32 cellular contexts compared by ENCODE assay signal in genomic region chr10:4845766-4846165, GRCh38.
"Had no signal": no experiment of that assay in that cellular context is flagged by ENCODE, and none has a peak within 500 bp of the region (broad histone marks: within the 10 kb centered on the region; RNA-seq: fewer than 3 reads in every experiment).

No MANE protein-coding gene starts in this region.

- FAIRE-seq: endometrium had no signal

- H3K36me3 Mint-ChIP-seq: activated CD4-positive, alpha-beta memory T cell treated with anti-CD3 and anti-CD28 coated beads for 36 hours; activated CD8-positive, alpha-beta memory T cell treated with anti-CD3 and anti-CD28 coated beads, Interleukin-2, amount 10 ng/mL, durations not matched to agents 7 days and 5 days; activated naive CD4-positive, alpha-beta T cell treated with anti-CD3 and anti-CD28 coated beads, Interleukin-2, amount 50 U/mL, for 24 hours had no signal

- H3K27ac ChIP-seq: adrenal gland, ascending aorta, breast epithelium, cardiac muscle cell, colonic mucosa, esophagus squamous epithelium, gastroesophageal sphincter had no signal

- H3K4me1 ChIP-seq: breast epithelium, colonic mucosa had no signal

- H3K36me3 ChIP-seq: ascending aorta, breast epithelium, cardiac muscle cell, colonic mucosa had no signal

- H3K4me3 Mint-ChIP-seq: activated CD4-positive, alpha-beta memory T cell treated with anti-CD3 and anti-CD28 coated beads for 36 hours; activated CD4-positive, alpha-beta T cell treated with anti-CD3 and anti-CD28 coated beads for 36 hours; activated CD4-positive, alpha-beta T cell treated with anti-CD3 and anti-CD28 coated beads, Interleukin-2, amount 10 ng/mL, durations not matched to agents 24 days and 14 days; activated CD8-positive, alpha-beta memory T cell treated with anti-CD3 and anti-CD28 coated beads, Interleukin-2, amount 10 ng/mL, durations not matched to agents 7 days and 5 days; activated CD8-positive, alpha-beta T cell treated with anti-CD3 and anti-CD28 coated beads, Interleukin-2, amount 10 ng/mL, durations not matched to agents 7 days and 5 days; activated naive CD4-positive, alpha-beta T cell treated with anti-CD3 and anti-CD28 coated beads for 36 hours; activated naive CD4-positive, alpha-beta T cell treated with anti-CD3 and anti-CD28 coated beads, Interleukin-2, amount 50 U/mL, for 24 hours; activated naive CD8-positive, alpha-beta T cell treated with anti-CD3 and anti-CD28 coated beads for 36 hours; activated naive CD8-positive, alpha-beta T cell treated with anti-CD3 and anti-CD28 coated beads, Interleukin-2, amount 50 U/mL, for 24 hours; activated T-helper 1 cell treated with anti-CD3 and anti-CD28 coated beads, Interleukin-12 subunit alpha, Interleukin-12 subunit beta, Interleukin-2, Interleukin-4 antibody, amounts not matched to agents 30 ng/mL and 10 ng/mL and 1 ng/mL, durations not matched to agents 14 hours and 24 hours and 36 hours; brain had no signal

- H3K27me3 Mint-ChIP-seq: activated CD4-positive, alpha-beta memory T cell treated with anti-CD3 and anti-CD28 coated beads for 36 hours; activated CD4-positive, alpha-beta T cell treated with anti-CD3 and anti-CD28 coated beads for 36 hours; activated CD4-positive, alpha-beta T cell treated with anti-CD3 and anti-CD28 coated beads, Interleukin-2, amount 10 ng/mL, durations not matched to agents 24 days and 14 days; activated CD8-positive, alpha-beta memory T cell treated with anti-CD3 and anti-CD28 coated beads, Interleukin-2, amount 10 ng/mL, durations not matched to agents 7 days and 5 days; activated naive CD4-positive, alpha-beta T cell treated with anti-CD3 and anti-CD28 coated beads, Interleukin-2, amount 50 U/mL, for 24 hours; activated naive CD8-positive, alpha-beta T cell treated with anti-CD3 and anti-CD28 coated beads for 36 hours; activated naive CD8-positive, alpha-beta T cell treated with anti-CD3 and anti-CD28 coated beads, Interleukin-2, amount 50 U/mL, for 24 hours had no signal

- DNase-seq: activated CD4-positive, alpha-beta memory T cell treated with anti-CD3 and anti-CD28 coated beads for 36 hours; activated CD4-positive, alpha-beta T cell treated with anti-CD3 and anti-CD28 coated beads for 36 hours; activated CD4-positive, alpha-beta T cell treated with anti-CD3 and anti-CD28 coated beads, Interleukin-2, amount 10 ng/mL, durations not matched to agents 24 days and 14 days; activated CD4-positive, CD25-positive, alpha-beta regulatory T cell; activated CD4-positive, CD25-positive, alpha-beta regulatory T cell treated with anti-CD3 and anti-CD28 coated beads, Interleukin-2, amount 50 U/mL, for 72 hours; activated CD8-positive, alpha-beta memory T cell treated with anti-CD3 and anti-CD28 coated beads, Interleukin-2, amount 10 ng/mL, durations not matched to agents 7 days and 5 days; activated CD8-positive, alpha-beta memory T cell treated with anti-CD3 and anti-CD28 coated beads, Interleukin-2, amount 50 U/mL, for 4 hours; activated CD8-positive, alpha-beta T cell treated with anti-CD3 and anti-CD28 coated beads, Interleukin-2, amount 10 ng/mL, durations not matched to agents 7 days and 5 days; activated effector memory CD4-positive, alpha-beta T cell treated with anti-CD3 and anti-CD28 coated beads, Interleukin-2, amount 50 U/mL, for 16 hours; activated naive CD4-positive, alpha-beta T cell treated with anti-CD3 and anti-CD28 coated beads for 36 hours; activated naive CD8-positive, alpha-beta T cell treated with anti-CD3 and anti-CD28 coated beads for 36 hours; activated naive CD8-positive, alpha-beta T cell treated with anti-CD3 and anti-CD28 coated beads, Interleukin-2, amount 50 U/mL, for 24 hours; activated T-cell treated with anti-CD3 and anti-CD28 coated beads, Interleukin-2, amount 50 U/mL, for 1 hour; activated T-cell treated with anti-CD3 and anti-CD28 coated beads, Interleukin-2, amount 50 U/mL, for 48 hours; amygdala; central memory CD4-positive, alpha-beta T cell; cerebellar nuclear complex; colonic mucosa; effector CD8-positive, alpha-beta T cell; esophagus squamous epithelium; foreskin melanocyte; T-helper 2 cell had no signal

- ATAC-seq: activated CD4-positive, alpha-beta T cell treated with anti-CD3 and anti-CD28 coated beads for 36 hours; activated CD8-positive, alpha-beta memory T cell treated with anti-CD3 and anti-CD28 coated beads, Interleukin-2, amount 10 ng/mL, durations not matched to agents 7 days and 5 days; activated CD8-positive, alpha-beta T cell treated with anti-CD3 and anti-CD28 coated beads, Interleukin-2, amount 10 ng/mL, durations not matched to agents 7 days and 5 days; activated naive CD8-positive, alpha-beta T cell treated with anti-CD3 and anti-CD28 coated beads, Interleukin-2, amount 50 U/mL, for 24 hours; gastroesophageal sphincter had no signal

- H3K4me3 ChIP-seq: adrenal gland, ascending aorta, breast epithelium, cardiac muscle cell, colonic mucosa, esophagus squamous epithelium, gastroesophageal sphincter had no signal

- H3K27ac Mint-ChIP-seq: activated CD4-positive, alpha-beta memory T cell treated with anti-CD3 and anti-CD28 coated beads for 36 hours; activated CD4-positive, alpha-beta T cell treated with anti-CD3 and anti-CD28 coated beads for 36 hours; activated CD4-positive, alpha-beta T cell treated with anti-CD3 and anti-CD28 coated beads, Interleukin-2, amount 10 ng/mL, durations not matched to agents 24 days and 14 days; activated CD8-positive, alpha-beta memory T cell treated with anti-CD3 and anti-CD28 coated beads, Interleukin-2, amount 10 ng/mL, durations not matched to agents 7 days and 5 days; activated CD8-positive, alpha-beta T cell treated with anti-CD3 and anti-CD28 coated beads, Interleukin-2, amount 10 ng/mL, durations not matched to agents 7 days and 5 days; activated naive CD4-positive, alpha-beta T cell treated with anti-CD3 and anti-CD28 coated beads for 36 hours; activated naive CD4-positive, alpha-beta T cell treated with anti-CD3 and anti-CD28 coated beads, Interleukin-2, amount 50 U/mL, for 24 hours; activated naive CD8-positive, alpha-beta T cell treated with anti-CD3 and anti-CD28 coated beads for 36 hours; activated naive CD8-positive, alpha-beta T cell treated with anti-CD3 and anti-CD28 coated beads, Interleukin-2, amount 50 U/mL, for 24 hours; activated T-helper 1 cell treated with anti-CD3 and anti-CD28 coated beads, Interleukin-12 subunit alpha, Interleukin-12 subunit beta, Interleukin-2, Interleukin-4 antibody, amounts not matched to agents 30 ng/mL and 10 ng/mL and 1 ng/mL, durations not matched to agents 14 hours and 24 hours and 36 hours; activated T-helper 2 cell treated with anti-CD3 and anti-CD28 coated beads, Interferon-gamma antibody, Interleukin-2, Interleukin-4, amounts not matched to agents 10 μg/mL and 5 μg/mL and 100 μg/mL, durations not matched to agents 14 hours and 24 hours and 36 hours; brain had no signal

- H3K27me3 ChIP-seq: adrenal gland, ascending aorta, breast epithelium, cardiac muscle cell, colonic mucosa, esophagus squamous epithelium, gastroesophageal sphincter had no signal

- H3K9me3 Mint-ChIP-seq: activated CD4-positive, alpha-beta memory T cell treated with anti-CD3 and anti-CD28 coated beads for 36 hours; activated CD4-positive, alpha-beta T cell treated with anti-CD3 and anti-CD28 coated beads, Interleukin-2, amount 10 ng/mL, durations not matched to agents 24 days and 14 days; activated naive CD4-positive, alpha-beta T cell treated with anti-CD3 and anti-CD28 coated beads for 36 hours; activated naive CD4-positive, alpha-beta T cell treated with anti-CD3 and anti-CD28 coated beads, Interleukin-2, amount 50 U/mL, for 24 hours; activated naive CD8-positive, alpha-beta T cell treated with anti-CD3 and anti-CD28 coated beads for 36 hours; activated naive CD8-positive, alpha-beta T cell treated with anti-CD3 and anti-CD28 coated beads, Interleukin-2, amount 50 U/mL, for 24 hours; activated T-helper 1 cell treated with anti-CD3 and anti-CD28 coated beads, Interleukin-12 subunit alpha, Interleukin-12 subunit beta, Interleukin-2, Interleukin-4 antibody, amounts not matched to agents 30 ng/mL and 10 ng/mL and 1 ng/mL, durations not matched to agents 14 hours and 24 hours and 36 hours; activated T-helper 2 cell treated with anti-CD3 and anti-CD28 coated beads, Interferon-gamma antibody, Interleukin-2, Interleukin-4, amounts not matched to agents 10 μg/mL and 5 μg/mL and 100 μg/mL, durations not matched to agents 14 hours and 24 hours and 36 hours had no signal

- H3K9me3 ChIP-seq: adrenal gland, ascending aorta, breast epithelium, colonic mucosa, esophagus squamous epithelium, gastroesophageal sphincter had no signal
